Comparison of ENCODE assay signal across 11 cellular contexts in the genomic region with DNA sequence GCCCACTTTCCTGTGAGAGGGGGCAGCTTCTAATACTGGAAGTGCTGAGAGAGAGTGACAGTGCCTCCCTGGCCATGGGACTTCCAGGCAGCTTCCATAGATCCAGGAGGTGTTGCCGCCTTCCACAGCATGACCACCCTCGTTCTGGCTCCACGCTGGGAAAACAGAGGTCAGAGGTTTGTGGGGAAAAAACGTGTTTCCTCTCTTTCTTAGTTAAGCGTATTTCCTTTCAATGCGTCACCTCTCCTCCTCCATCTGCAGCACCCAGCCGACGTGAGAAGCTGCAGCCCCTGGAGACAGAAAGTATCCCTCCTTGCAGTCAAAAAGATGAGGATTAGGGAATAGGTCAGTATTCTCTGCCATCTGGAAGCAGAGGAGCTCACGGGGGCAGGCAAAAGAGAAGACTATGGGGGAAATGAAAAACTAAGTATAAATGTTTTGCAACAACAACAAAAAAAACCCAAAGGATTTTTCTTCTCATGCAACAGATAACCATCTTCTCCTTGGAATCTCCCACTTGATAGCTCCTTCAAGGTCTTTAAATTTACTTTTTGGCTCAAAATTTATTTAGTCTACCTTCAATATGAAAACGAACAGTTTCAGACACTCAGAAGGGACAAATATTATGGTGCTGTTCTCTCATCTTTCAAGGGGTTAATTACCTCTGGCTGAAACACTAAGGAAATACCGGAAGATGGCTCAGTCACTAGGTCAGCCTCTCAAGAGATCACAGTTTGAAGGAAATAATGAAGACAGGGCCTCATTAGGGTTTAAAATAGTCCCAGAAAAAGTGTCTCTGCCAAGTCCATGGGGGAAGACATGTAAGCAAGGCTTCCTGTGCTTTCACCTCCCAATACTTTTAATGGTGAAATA. TPM values are rescaled to one million over a fixed set of nuclear protein-coding genes. Genes with fewer than 3 reads are reported as not detected.
DNase-seq lines count a peak whose midpoint lies in the region; TF ChIP-seq lines count a peak whose summit lies in the region.
"Had no signal": no experiment of that assay in that cellular context is flagged by ENCODE, and none has a peak within 500 bp of the region (broad histone marks: within the 10 kb centered on the region; RNA-seq: fewer than 3 reads in every experiment).

No MANE protein-coding gene starts in this region.

- no peak overlapping the region for H3K4me3 ChIP-seq in foreskin fibroblast (ENCODE audit: low read depth in 1 of 2, low read length in 2 of 2)

- no peaks in the 10 kb centered on the region for H3K9me3 Mint-ChIP-seq in osteocyte (ENCODE audit: unreplicated experiment)
- H3K9me3 Mint-ChIP-seq in activated T-cell treated with anti-CD3 and anti-CD28 coated beads, Interleukin-2, amount 50 U/mL, for 24 hours = no peaks in the 10 kb centered on the region
- H3K9me3 Mint-ChIP-seq: CD4-positive, alpha-beta memory T cell; T-cell had no signal

- no peaks in the 10 kb centered on the region for H3K27me3 Mint-ChIP-seq in osteocyte (ENCODE audit: unreplicated experiment)
- no peaks in the 10 kb centered on the region for H3K27me3 Mint-ChIP-seq in activated T-cell treated with anti-CD3 and anti-CD28 coated beads, Interleukin-2, amount 50 U/mL, for 24 hours
- H3K27me3 Mint-ChIP-seq: CD4-positive, alpha-beta memory T cell; T-cell had no signal

- TF ChIP-seq CTCF in foreskin fibroblast (IDR thresholded peaks at IDR 0.05; ENCODE audit: low read depth, low read length) = no peak
- no peak for TF ChIP-seq CTCF in osteocyte (IDR thresholded peaks at IDR 0.05)

- H3K27ac Mint-ChIP-seq in osteocyte (ENCODE audit: unreplicated experiment) = peak overlapping the region; percentile 76
- H3K27ac Mint-ChIP-seq in activated T-cell treated with anti-CD3 and anti-CD28 coated beads, Interleukin-2, amount 50 U/mL, for 24 hours = no peak overlapping the region

- H3K4me3 Mint-ChIP-seq in osteocyte (ENCODE audit: unreplicated experiment) = no peak overlapping the region
- no peak overlapping the region for H3K4me3 Mint-ChIP-seq in activated T-cell treated with anti-CD3 and anti-CD28 coated beads, Interleukin-2, amount 50 U/mL, for 24 hours
- H3K4me3 Mint-ChIP-seq: CD4-positive, alpha-beta memory T cell; T-cell had no signal

- peaks cover 42% of the 10 kb centered on the region for H3K4me1 Mint-ChIP-seq in osteocyte (ENCODE audit: unreplicated experiment)
- H3K4me1 Mint-ChIP-seq in activated T-cell treated with anti-CD3 and anti-CD28 coated beads, Interleukin-2, amount 50 U/mL, for 24 hours (ENCODE audit: low read depth) = peaks cover 37% of the 10 kb centered on the region

- peak; percentile 21 for DNase-seq in Daoy (ENCODE audit: low read depth)
- peak; percentile 34 to 48 for DNase-seq in foreskin fibroblast
- no peak for DNase-seq in osteocyte (ENCODE audit: extremely low spot score, unreplicated experiment)
- no peak for DNase-seq in activated T-cell treated with anti-CD3 and anti-CD28 coated beads, Interleukin-2, amount 50 U/mL, for 24 hours
- no peak for DNase-seq in T-helper 1 cell
- no peak for DNase-seq in stimulated activated CD4-positive, alpha-beta T cell treated with anti-CD3 and anti-CD28 coated beads, Interleukin-1b, Interleukin-23, amount 100 ng/mL, for 48 hours
- no peak for DNase-seq in HK-2 (ENCODE audit: unreplicated experiment)
- DNase-seq: CD4-positive, alpha-beta memory T cell; NCI-H69; T-cell had no signal

- peaks cover 22% of the 10 kb centered on the region for H3K36me3 Mint-ChIP-seq in osteocyte (ENCODE audit: unreplicated experiment)
- H3K36me3 Mint-ChIP-seq in activated T-cell treated with anti-CD3 and anti-CD28 coated beads, Interleukin-2, amount 50 U/mL, for 24 hours (ENCODE audit: low read depth) = peaks cover 64% of the 10 kb centered on the region

TF ChIP-seq in PFSK-1, 5 proteins besides CTCF, POLR2A, EP300 and RAD21:
- TF ChIP-seq, protein P1, sequence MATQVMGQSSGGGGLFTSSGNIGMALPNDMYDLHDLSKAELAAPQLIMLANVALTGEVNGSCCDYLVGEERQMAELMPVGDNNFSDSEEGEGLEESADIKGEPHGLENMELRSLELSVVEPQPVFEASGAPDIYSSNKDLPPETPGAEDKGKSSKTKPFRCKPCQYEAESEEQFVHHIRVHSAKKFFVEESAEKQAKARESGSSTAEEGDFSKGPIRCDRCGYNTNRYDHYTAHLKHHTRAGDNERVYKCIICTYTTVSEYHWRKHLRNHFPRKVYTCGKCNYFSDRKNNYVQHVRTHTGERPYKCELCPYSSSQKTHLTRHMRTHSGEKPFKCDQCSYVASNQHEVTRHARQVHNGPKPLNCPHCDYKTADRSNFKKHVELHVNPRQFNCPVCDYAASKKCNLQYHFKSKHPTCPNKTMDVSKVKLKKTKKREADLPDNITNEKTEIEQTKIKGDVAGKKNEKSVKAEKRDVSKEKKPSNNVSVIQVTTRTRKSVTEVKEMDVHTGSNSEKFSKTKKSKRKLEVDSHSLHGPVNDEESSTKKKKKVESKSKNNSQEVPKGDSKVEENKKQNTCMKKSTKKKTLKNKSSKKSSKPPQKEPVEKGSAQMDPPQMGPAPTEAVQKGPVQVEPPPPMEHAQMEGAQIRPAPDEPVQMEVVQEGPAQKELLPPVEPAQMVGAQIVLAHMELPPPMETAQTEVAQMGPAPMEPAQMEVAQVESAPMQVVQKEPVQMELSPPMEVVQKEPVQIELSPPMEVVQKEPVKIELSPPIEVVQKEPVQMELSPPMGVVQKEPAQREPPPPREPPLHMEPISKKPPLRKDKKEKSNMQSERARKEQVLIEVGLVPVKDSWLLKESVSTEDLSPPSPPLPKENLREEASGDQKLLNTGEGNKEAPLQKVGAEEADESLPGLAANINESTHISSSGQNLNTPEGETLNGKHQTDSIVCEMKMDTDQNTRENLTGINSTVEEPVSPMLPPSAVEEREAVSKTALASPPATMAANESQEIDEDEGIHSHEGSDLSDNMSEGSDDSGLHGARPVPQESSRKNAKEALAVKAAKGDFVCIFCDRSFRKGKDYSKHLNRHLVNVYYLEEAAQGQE (IDR thresholded peaks at IDR 0.05; ENCODE audit: insufficient read depth in 1 of 2, low read depth in 2 of 2, low read length in 2 of 2) = 0 out of 4 replicates have a peak, but pooled peaks of 1 of the 2 experiments have one; percentile 33
- peak; percentile 29; the same call in 1 of the 2 replicates for TF ChIP-seq SIN3A (IDR thresholded peaks at IDR 0.05; ENCODE audit: borderline replicate concordance, insufficient read depth, low read length)
- no peak for TF ChIP-seq POLR2AphosphoS5 (IDR thresholded peaks at IDR 0.05; ENCODE audit: low read depth, low read length)
- TF ChIP-seq FOXP2 (optimal IDR thresholded peaks at IDR 0.05; ENCODE audit: borderline replicate concordance, extremely low read depth, extremely low read length, insufficient read depth) = peak; percentile 64

RNA-seq across cellular contexts. Expression of a gene that starts 38.0 kb away (rescaled TPM):
- total RNA-seq in Daoy (2014; rRNA removed; shearing (Covaris generic)) = 13.6 and 18.0 TPM in 2 replicates
- 14.9 TPM for polyA plus RNA-seq in PFSK-1 (2012; ENCODE audit: insufficient read length, low read depth)
- total RNA-seq in osteocyte = 19.6 and 23.4 TPM in 2 replicates

Comparison
In these comparisons a context has a peak if more than half of its experiments do, and no peak if none do; other contexts are left out.
1. DNase-seq: peak in Daoy (single experiment) and foreskin fibroblast (2 of 2); none in osteocyte (single experiment), activated T-cell treated with anti-CD3 and anti-CD28 coated beads, Interleukin-2, amount 50 U/mL, for 24 hours (single experiment), T-helper 1 cell (0 of 5), stimulated activated CD4-positive, alpha-beta T cell treated with anti-CD3 and anti-CD28 coated beads, Interleukin-1b, Interleukin-23, amount 100 ng/mL, for 48 hours (single experiment) and HK-2 (single experiment).